Comparison of ENCODE assay signal across 23 cellular contexts in the genomic region with DNA sequence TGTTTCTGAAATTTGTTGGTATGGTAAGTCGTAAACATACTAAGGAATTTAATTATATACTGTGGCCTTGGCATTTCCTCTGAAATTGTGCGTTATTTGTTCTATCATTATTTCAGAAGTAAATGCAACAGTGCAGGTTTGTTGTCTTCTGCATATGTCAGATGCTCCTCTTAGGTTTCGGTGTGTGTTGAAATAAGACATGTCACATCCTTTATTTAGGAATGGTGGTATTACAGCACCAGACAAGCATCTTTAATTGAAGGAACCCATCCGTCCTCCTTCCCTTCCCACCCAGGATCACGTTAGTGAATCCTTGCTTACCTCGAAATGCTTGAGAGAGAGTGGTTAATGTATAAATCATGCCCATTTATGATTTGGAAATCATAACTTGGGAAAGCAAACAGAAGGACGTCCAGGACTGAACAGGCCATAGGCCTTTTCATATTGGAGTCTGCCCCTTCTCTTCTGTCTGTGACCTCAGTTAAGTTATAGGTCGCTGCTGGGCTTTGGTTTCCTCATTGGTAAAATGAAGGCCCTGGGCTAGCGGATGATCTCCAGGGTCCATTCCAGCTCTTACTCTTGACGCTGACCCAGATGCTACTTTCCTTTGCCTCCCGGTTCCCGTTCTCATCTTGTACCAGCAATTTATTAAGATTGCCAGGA.
"Had no signal": no experiment of that assay in that cellular context is flagged by ENCODE, and none has a peak within 500 bp of the region (broad histone marks: within the 10 kb centered on the region; RNA-seq: fewer than 3 reads in every experiment).

No MANE protein-coding gene starts in this region.

- H3K27me3 ChIP-seq: right atrium auricular region, stomach, upper lobe of right lung had no signal

- DNase-seq: activated CD4-positive, alpha-beta T cell treated with anti-CD3 and anti-CD28 coated beads, Interleukin-2, amount 50 U/mL, for 1 hour; activated CD8-positive, alpha-beta memory T cell treated with anti-CD3 and anti-CD28 coated beads, Interleukin-2, amount 50 U/mL, for 4 hours; activated gamma-delta T cell; activated T-cell treated with anti-CD3 and anti-CD28 coated beads, Interleukin-2, amount 50 U/mL, for 48 hours; amniotic stem cell; dermis blood vessel endothelial cell; effector memory CD8-positive, alpha-beta T cell; foreskin fibroblast; kidney; stimulated activated CD4-positive, alpha-beta T cell treated with anti-CD3 and anti-CD28 coated beads, Interleukin-15, amount 100 ng/mL, for 24 hours; stimulated activated CD4-positive, alpha-beta T cell treated with anti-CD3 and anti-CD28 coated beads, Interleukin-2, amount 100 ng/mL, for 48 hours; stomach; T-cell; T-helper 9 cell; upper lobe of right lung had no signal

- ATAC-seq: effector memory CD8-positive, alpha-beta T cell; T-cell had no signal

- H3K9me3 Mint-ChIP-seq: effector memory CD8-positive, alpha-beta T cell; nephron; T-cell had no signal

- H3K27ac Mint-ChIP-seq: activated naive CD8-positive, alpha-beta T cell had no signal

- H3K4me3 Mint-ChIP-seq: activated naive CD8-positive, alpha-beta T cell; effector memory CD8-positive, alpha-beta T cell; mesothelial cell of epicardium; nephron; T-cell had no signal

- H3K27me3 Mint-ChIP-seq: activated naive CD8-positive, alpha-beta T cell; effector memory CD8-positive, alpha-beta T cell; T-cell had no signal

- H3K27ac ChIP-seq: epithelial cell of prostate, stomach, thoracic aorta, upper lobe of right lung had no signal

- H3K4me3 ChIP-seq: lung, right atrium auricular region, skin epidermis, stomach, thoracic aorta, upper lobe of right lung had no signal

- H3K9me3 ChIP-seq: right atrium auricular region, stomach, thoracic aorta, upper lobe of right lung had no signal
